Comparison of ENCODE assay signal across 24 cellular contexts in genomic region chr6:98116513-98116912, GRCh38.
DNase-seq lines count a peak whose midpoint lies in the region; FAIRE-seq and TF ChIP-seq lines count a peak whose summit lies in the region.
"Had no signal": no experiment of that assay in that cellular context is flagged by ENCODE, and none has a peak within 500 bp of the region (broad histone marks: within the 10 kb centered on the region; RNA-seq: fewer than 3 reads in every experiment).

No MANE protein-coding gene starts in this region.

- H2AFZ ChIP-seq in PC-9 (0 out of 2 replicates have a peak overlapping the region, but pooled peaks have one; percentile 31), neuronal stem cell (ENCODE audit: low read length) (peak overlapping the region; percentile 23)

- H3K14ac ChIP-seq in neuronal stem cell (ENCODE audit: low read length) = no peak overlapping the region

- no peak overlapping the region for H3K23ac ChIP-seq in neuronal stem cell (ENCODE audit: low read depth, low read length, poor library complexity)

- H3K4me3 ChIP-seq in PC-9 (no peak overlapping the region), neuronal stem cell (ENCODE audit: low read length in 2 of 2) (no peak overlapping the region), lower leg skin (ENCODE audit: low read depth, poor library complexity, severe bottlenecking) (no peak overlapping the region)
- H3K4me3 ChIP-seq: A549; BLaER1 treated with 17β-estradiol and CSF1 and Interleukin-3, amounts not matched to agents 10 nM and 100 nM; HAP-1 had no signal

- H2BK15ac ChIP-seq in neuronal stem cell (ENCODE audit: low read length) = no peak overlapping the region

- H4K91ac ChIP-seq in neuronal stem cell (ENCODE audit: low read depth, low read length, poor library complexity) = no peak overlapping the region

- H3K27me3 ChIP-seq in PC-9 (ENCODE audit: insufficient read depth, low read depth) = no peaks in the 10 kb centered on the region
- no peaks in the 10 kb centered on the region for H3K27me3 ChIP-seq in neuronal stem cell (ENCODE audit: control insufficient read depth in 3 of 3, insufficient read depth in 3 of 3, low read depth in 1 of 3, low read length in 3 of 3)
- H3K27me3 ChIP-seq: BLaER1 treated with 17β-estradiol and CSF1 and Interleukin-3, amounts not matched to agents 10 nM and 100 nM had no signal

- H2BK12ac ChIP-seq in neuronal stem cell (ENCODE audit: low read length) = no peak overlapping the region

- H3K18ac ChIP-seq in neuronal stem cell (ENCODE audit: low read length) = no peak overlapping the region

- H3K4me2 ChIP-seq in PC-9 (no peak overlapping the region), neuronal stem cell (ENCODE audit: insufficient read depth, low read length, poor library complexity, severe bottlenecking) (no peak overlapping the region)
- H3K4me2 ChIP-seq: A549; BLaER1 treated with 17β-estradiol and CSF1 and Interleukin-3, amounts not matched to agents 10 nM and 100 nM had no signal

- H3K9me2 ChIP-seq in PC-9 (ENCODE audit: insufficient read depth) = no peaks in the 10 kb centered on the region

- no peak overlapping the region for H2BK120ac ChIP-seq in neuronal stem cell (ENCODE audit: low read depth, low read length)

- H2AK5ac ChIP-seq in neuronal stem cell (ENCODE audit: low read depth, low read length) = no peak overlapping the region

- peak; percentile 35 for DNase-seq in NCI-H2227 (lab: John Stamatoyannopoulos, UW; ENCODE audit: unreplicated experiment)
- DNase-seq in PC-9 = no peak
- peak; percentile 49 for DNase-seq in left kidney (ENCODE audit: low read depth, low spot score)
- no peak for DNase-seq in neuronal stem cell (ENCODE audit: low spot score)
- no peak for DNase-seq in D721Med (ENCODE audit: insufficient read length, low spot score)
- DNase-seq in lower leg skin (ENCODE audit: low spot score in 2 of 2) = no peak
- no peak for DNase-seq in amniotic stem cell (lab: John Stamatoyannopoulos, UW)
- DNase-seq: 8988T; ACHN; AML-193; BE2C; CD4-positive, alpha-beta T cell; CD8-positive, alpha-beta memory T cell; DMS53; DMS79 treated with DMSO at 0.1 percent for 48 hours; GF-D8; GOT3; HFFc6 had no signal

- no peak overlapping the region for H2BK5ac ChIP-seq in neuronal stem cell (ENCODE audit: low read length)

- no peaks in the 10 kb centered on the region for H3F3A ChIP-seq in PC-9 (ENCODE audit: insufficient read depth, low read depth)

- POLR2A ChIA-PET in PC-9 (lab: Charles Lee; ENCODE audit: unreplicated experiment) = no interaction called here

- H4K20me1 ChIP-seq in PC-9 (ENCODE audit: insufficient read depth) = no peaks in the 10 kb centered on the region
- H4K20me1 ChIP-seq: BLaER1 treated with 17β-estradiol and CSF1 and Interleukin-3, amounts not matched to agents 10 nM and 100 nM had no signal

- no peak overlapping the region for H3K9ac ChIP-seq in neuronal stem cell (ENCODE audit: low read depth, low read length, poor library complexity)
- H3K9ac ChIP-seq: BLaER1 treated with 17β-estradiol and CSF1 and Interleukin-3, amounts not matched to agents 10 nM and 100 nM had no signal

- WGBS in neuronal stem cell (ENCODE audit: extremely low coverage in 2 of 2, insufficient read length in 2 of 2, insufficient replicate concordance in 1 of 2), 2 donors = no CpG with 5 or more reads among the region's 9 CpGs
- WGBS in lower leg skin, 2 donors = 73 to 83% methylated on average over 9 of the region's 9 CpGs

- no peak for TF ChIP-seq POLR2A in lower leg skin (IDR thresholded peaks at IDR 0.05)

- H3K36me3 ChIP-seq in PC-9 (ENCODE audit: low read depth) = no peaks in the 10 kb centered on the region
- no peaks in the 10 kb centered on the region for H3K36me3 ChIP-seq in neuronal stem cell (replicated peaks in 1 of 2; ENCODE audit: control insufficient read depth in 2 of 2, insufficient read depth in 2 of 2, low read length in 2 of 2)
- H3K36me3 ChIP-seq: BE2C; BLaER1 treated with 17β-estradiol and CSF1 and Interleukin-3, amounts not matched to agents 10 nM and 100 nM; HAP-1 had no signal

- CTCF ChIA-PET in PC-9 (lab: Charles Lee) = no interaction called here

- no peaks in the 10 kb centered on the region for H3K79me1 ChIP-seq in neuronal stem cell (ENCODE audit: low read depth, low read length)

- no peaks in the 10 kb centered on the region for H3K79me2 ChIP-seq in PC-9 (ENCODE audit: low read depth)

- no TSS peak for BruUV-seq in PC-9 (replicated peaks; lab: Mats Ljungman, UMichigan)

- H3K4ac ChIP-seq in neuronal stem cell (ENCODE audit: low read length) = no peak overlapping the region

- no peak for FAIRE-seq in D721Med (lab: Jason Lieb, UNC)
- FAIRE-seq: A549, GM12891, GM18507, H54 had no signal

- intact Hi-C loops in PC-9 (cut with micrococcal nuclease; ENCODE audit: unreplicated experiment) (no loop called here), lower leg skin (cut with DNase I; ENCODE audit: low total_unique reads) (no loop called here)

- H4K8ac ChIP-seq in neuronal stem cell (ENCODE audit: low read depth, low read length) = no peak overlapping the region

- H3K9me3 ChIP-seq in PC-9 (ENCODE audit: insufficient read depth, low read depth) = no peaks in the 10 kb centered on the region
- no peaks in the 10 kb centered on the region for H3K9me3 ChIP-seq in neuronal stem cell (replicated peaks in 1 of 2; ENCODE audit: control insufficient read depth in 2 of 2, insufficient read depth in 1 of 2, low read depth in 1 of 2, low read length in 2 of 2)
- H3K9me3 ChIP-seq: A549; BE2C; BLaER1 treated with 17β-estradiol and CSF1 and Interleukin-3, amounts not matched to agents 10 nM and 100 nM; HAP-1 had no signal

- H3K27ac ChIP-seq in PC-9 = no peak overlapping the region
- no peak overlapping the region for H3K27ac ChIP-seq in neuronal stem cell (replicated peaks; ENCODE audit: low read length)
- H3K27ac ChIP-seq: A549; BLaER1 treated with 17β-estradiol and CSF1 and Interleukin-3, amounts not matched to agents 10 nM and 100 nM had no signal

- no peaks in the 10 kb centered on the region for H3K4me1 ChIP-seq in PC-9 (replicated peaks; ENCODE audit: insufficient read depth)
- peaks cover 5 to 36% of the 10 kb centered on the region in 2 donors for H3K4me1 ChIP-seq in neuronal stem cell (ENCODE audit: control insufficient read depth in 2 of 2, insufficient read depth in 1 of 2, low read depth in 1 of 2, low read length in 2 of 2)
- H3K4me1 ChIP-seq: A549; BE2C; BLaER1 treated with 17β-estradiol and CSF1 and Interleukin-3, amounts not matched to agents 10 nM and 100 nM; HAP-1 had no signal

- TF ChIP-seq CTCF in PC-9 (conservative IDR thresholded peaks at IDR 0.05) (no peak), D721Med (IDR thresholded peaks at IDR 0.05; ENCODE audit: insufficient read depth, missing control alignments) (no peak), lower leg skin (IDR thresholded peaks at IDR 0.05) (no peak)

Comparison
In these comparisons a context has a peak if more than half of its experiments do, and no peak if none do; other contexts are left out.
1. DNase-seq: peak in NCI-H2227 (single experiment) and left kidney (single experiment); none in PC-9 (0 of 2), neuronal stem cell (single experiment), D721Med (single experiment), lower leg skin (0 of 2) and amniotic stem cell (single experiment).